ENCODE assay signal across 1 cellular context in genomic region chr4:7192252-7193039, GRCh38.
TF ChIP-seq lines count a peak whose summit lies in the region.

Gene SORCS2 (plus strand): TSS chr4:7192538.

TF ChIP-seq in GM23338, 12 proteins besides CTCF, POLR2A, EP300 and RAD21 (continued from another document):
- no peak for TF ChIP-seq CREB1 (CRISPR knock-in tag; IDR thresholded peaks at IDR 0.05; ENCODE audit: low read depth)
